In genomic region chr2:216498418-216499413, GRCh38 we compare ENCODE assay signal across 1 cellular context.
A peak's percentile ranks its signal among the peaks of the same experiment; 100 is the strongest.
TF ChIP-seq lines count a peak whose summit lies in the region.

Gene RPL37A (plus strand): TSS chr2:216498844. CDS start chr2:216498875, 31 bp downstream.

TF ChIP-seq in HepG2, 621 proteins besides CTCF, POLR2A, EP300 and RAD21 (continued from another document and continues in another):
- TF ChIP-seq THAP9 (CRISPR knock-in tag; IDR thresholded peaks at IDR 0.05; ENCODE audit: borderline replicate concordance) (peak; percentile 94), ZFY (CRISPR knock-in tag; IDR thresholded peaks at IDR 0.05) (peak; percentile 100), ZFP37 (CRISPR knock-in tag; IDR thresholded peaks at IDR 0.05; ENCODE audit: borderline replicate concordance) (no peak), NFATC3 (CRISPR knock-in tag; IDR thresholded peaks at IDR 0.05) (peak; percentile 67; the same call in 1 of the 2 replicates), DMTF1 (CRISPR knock-in tag; IDR thresholded peaks at IDR 0.05) (peak; percentile 94), ZNF30 (CRISPR knock-in tag; IDR thresholded peaks at IDR 0.05) (peak; percentile 83; the same call in 1 of the 2 replicates), ZNF24 (IDR thresholded peaks at IDR 0.05) (peak; percentile 38; the same call in 1 of the 2 replicates), ZNF3 (CRISPR knock-in tag; IDR thresholded peaks at IDR 0.05) (no peak; the same call in none of the 2 replicates), ZNF136 (CRISPR knock-in tag; IDR thresholded peaks at IDR 0.05; ENCODE audit: low read depth) (peak; percentile 70; the same call in 1 of the 2 replicates), ZNF101 (CRISPR knock-in tag; IDR thresholded peaks at IDR 0.05; ENCODE audit: borderline replicate concordance, low read depth) (peak; percentile 93; the same call in 1 of the 2 replicates), U2AF1 (optimal IDR thresholded peaks at IDR 0.05; ENCODE audit: low read depth, low read length) (peak; percentile 98), ZNF543 (CRISPR knock-in tag; IDR thresholded peaks at IDR 0.05) (peak; percentile 94), MEIS2 (CRISPR knock-in tag; IDR thresholded peaks at IDR 0.05) (0 out of 2 replicates have a peak, but pooled peaks have one; percentile 19), ZNF282 (IDR thresholded peaks at IDR 0.05; ENCODE audit: partially characterized antibody) (no peak), NONO (IDR thresholded peaks at IDR 0.05) (no peak), NONO (CRISPR knock-in tag; conservative IDR thresholded peaks at IDR 0.05) (peak; percentile 97), DBP (CRISPR knock-in tag; IDR thresholded peaks at IDR 0.05; ENCODE audit: not compliant biosample characterization) (no peak), HMGXB4 (CRISPR knock-in tag; IDR thresholded peaks at IDR 0.05; ENCODE audit: borderline replicate concordance in 1 of 2, low read depth in 1 of 2) (peak; percentile 93 to 99), ATF2 (CRISPR knock-in tag; IDR thresholded peaks at IDR 0.05) (peak; percentile 89; the same call in 1 of the 2 replicates), ZNF605 (CRISPR knock-in tag; IDR thresholded peaks at IDR 0.05) (peak; percentile 99), CENPBD1 (CRISPR knock-in tag; IDR thresholded peaks at IDR 0.05; ENCODE audit: borderline replicate concordance, low read depth) (no peak), SKI (IDR thresholded peaks at IDR 0.05; ENCODE audit: partially characterized antibody) (peak; percentile 53), IKZF5 (CRISPR knock-in tag; IDR thresholded peaks at IDR 0.05) (peak; percentile 93), ZNF251 (CRISPR knock-in tag; IDR thresholded peaks at IDR 0.05) (no peak), AGO1 (IDR thresholded peaks at IDR 0.05; ENCODE audit: low read depth, low read length, poor library complexity, severe bottlenecking) (peak; percentile 68), LBX2 (CRISPR knock-in tag; IDR thresholded peaks at IDR 0.05; ENCODE audit: borderline replicate concordance) (no peak), HOMEZ (CRISPR knock-in tag; IDR thresholded peaks at IDR 0.05; ENCODE audit: low read depth) (peak; percentile 78), ZBTB3 (CRISPR knock-in tag; IDR thresholded peaks at IDR 0.05; ENCODE audit: borderline replicate concordance, low read depth) (peak; percentile 93), ZC3H13 (CRISPR knock-in tag; IDR thresholded peaks at IDR 0.05) (peak; percentile 94), GLMP (CRISPR knock-in tag; IDR thresholded peaks at IDR 0.05; ENCODE audit: borderline replicate concordance) (no peak; the same call in none of the 2 replicates), FOXC1 (CRISPR knock-in tag; IDR thresholded peaks at IDR 0.05; ENCODE audit: borderline replicate concordance) (peak; percentile 94), CEBPG (CRISPR knock-in tag; IDR thresholded peaks at IDR 0.05) (peak; percentile 38; the same call in 1 of the 2 replicates), ZNF75D (CRISPR knock-in tag; IDR thresholded peaks at IDR 0.05; ENCODE audit: borderline replicate concordance) (peak; percentile 60; the same call in 1 of the 2 replicates), CBX5 (CRISPR knock-in tag; IDR thresholded peaks at IDR 0.05; ENCODE audit: borderline replicate concordance) (peak; percentile 74), ZNF563 (CRISPR knock-in tag; IDR thresholded peaks at IDR 0.05) (peak; percentile 96), NR2F6 (IDR thresholded peaks at IDR 0.05) (no peak), NR2F6 (CRISPR knock-in tag; IDR thresholded peaks at IDR 0.05) (peak; percentile 68), ZBTB38 (CRISPR knock-in tag; IDR thresholded peaks at IDR 0.05) (peak; percentile 89), DZIP1 (CRISPR knock-in tag; IDR thresholded peaks at IDR 0.05) (peak; percentile 73; the same call in 1 of the 2 replicates), HOXA9 (CRISPR knock-in tag; IDR thresholded peaks at IDR 0.05; ENCODE audit: borderline replicate concordance) (peak; percentile 88; the same call in 1 of the 2 replicates), MIER2 (CRISPR knock-in tag; IDR thresholded peaks at IDR 0.05) (peak; percentile 65; the same call in 1 of the 2 replicates), ZNF143 (CRISPR knock-in tag; IDR thresholded peaks at IDR 0.05) (peak; percentile 50; the same call in 1 of the 2 replicates), IRX3 (CRISPR knock-in tag; IDR thresholded peaks at IDR 0.05; ENCODE audit: borderline replicate concordance, low read depth) (peak; percentile 89), CAMTA2 (CRISPR knock-in tag; IDR thresholded peaks at IDR 0.05; ENCODE audit: borderline replicate concordance) (peak; percentile 91), ZMYM4 (CRISPR knock-in tag; IDR thresholded peaks at IDR 0.05) (peak; percentile 91), CC2D1A (CRISPR knock-in tag; IDR thresholded peaks at IDR 0.05) (peak; percentile 90; the same call in 1 of the 2 replicates), NR1H2 (CRISPR knock-in tag; IDR thresholded peaks at IDR 0.05; ENCODE audit: borderline replicate concordance, low read depth) (peak; percentile 96)
